ENCODE assay signal across 20 cellular contexts in genomic region chr18:57559311-57559710, GRCh38.
"Had no signal": no experiment of that assay in that cellular context is flagged by ENCODE, and none has a peak within 500 bp of the region (broad histone marks: within the 10 kb centered on the region; RNA-seq: fewer than 3 reads in every experiment).

No MANE protein-coding gene starts in this region.

- H3K27ac ChIP-seq: skin epidermis, suprapubic skin, transverse colon, vagina, VCaP had no signal

- H3K27me3 ChIP-seq: suprapubic skin, transverse colon, vagina had no signal

- H3K4me1 ChIP-seq: suprapubic skin, transverse colon, vagina had no signal

- ATAC-seq: stimulated activated naive CD8-positive, alpha-beta T cell treated with anti-CD3 and anti-CD28 coated beads, Interleukin-15, Interleukin-2, amounts not matched to agents 100 U/mL and 50 U/mL, for 24 hours had no signal

- DNase-seq: activated CD4-positive, alpha-beta T cell treated with anti-CD3 and anti-CD28 coated beads, Interleukin-2, amount 50 U/mL, for 1 hour; activated CD4-positive, CD25-positive, alpha-beta regulatory T cell treated with anti-CD3 and anti-CD28 coated beads, Interleukin-2, amount 50 U/mL, for 72 hours; activated CD8-positive, alpha-beta memory T cell treated with anti-CD3 and anti-CD28 coated beads, Interleukin-2, amount 50 U/mL, for 4 hours; activated effector memory CD4-positive, alpha-beta T cell treated with Interleukin-2 at 50 U/mL for 16 hours; activated naive CD4-positive, alpha-beta T cell treated with anti-CD3 and anti-CD28 coated beads, Interleukin-2, amount 10 ng/mL, durations not matched to agents 7 days and 5 days; activated T-cell treated with anti-CD3 and anti-CD28 coated beads, Interleukin-2, amount 50 U/mL, for 48 hours; aorta; cerebellar nuclear complex; cortex of kidney; erythroblast; midbrain; nephron progenitor cell; occipital lobe; posterior cingulate gyrus; stimulated activated naive CD8-positive, alpha-beta T cell treated with anti-CD3 and anti-CD28 coated beads, Interleukin-15, Interleukin-2, amounts not matched to agents 100 U/mL and 50 U/mL, for 24 hours; transverse colon had no signal

- H3K27me3 Mint-ChIP-seq: activated naive CD4-positive, alpha-beta T cell treated with anti-CD3 and anti-CD28 coated beads, Interleukin-2, amount 10 ng/mL, durations not matched to agents 7 days and 5 days had no signal

- H3K4me3 Mint-ChIP-seq: activated naive CD4-positive, alpha-beta T cell treated with anti-CD3 and anti-CD28 coated beads, Interleukin-2, amount 10 ng/mL, durations not matched to agents 7 days and 5 days; nephron progenitor cell had no signal

- H3K9me3 ChIP-seq: suprapubic skin, transverse colon, vagina had no signal

- H3K27ac Mint-ChIP-seq: activated naive CD4-positive, alpha-beta T cell treated with anti-CD3 and anti-CD28 coated beads, Interleukin-2, amount 10 ng/mL, durations not matched to agents 7 days and 5 days; nephron progenitor cell had no signal

- H3K4me1 Mint-ChIP-seq: activated naive CD4-positive, alpha-beta T cell treated with anti-CD3 and anti-CD28 coated beads, Interleukin-2, amount 10 ng/mL, durations not matched to agents 7 days and 5 days had no signal

- H3K9me3 Mint-ChIP-seq: activated naive CD4-positive, alpha-beta T cell treated with anti-CD3 and anti-CD28 coated beads, Interleukin-2, amount 10 ng/mL, durations not matched to agents 7 days and 5 days; nephron progenitor cell had no signal

- H3K4me3 ChIP-seq: skin epidermis, suprapubic skin, transverse colon, vagina had no signal
